25 cellular contexts compared by ENCODE assay signal in the genomic region with DNA sequence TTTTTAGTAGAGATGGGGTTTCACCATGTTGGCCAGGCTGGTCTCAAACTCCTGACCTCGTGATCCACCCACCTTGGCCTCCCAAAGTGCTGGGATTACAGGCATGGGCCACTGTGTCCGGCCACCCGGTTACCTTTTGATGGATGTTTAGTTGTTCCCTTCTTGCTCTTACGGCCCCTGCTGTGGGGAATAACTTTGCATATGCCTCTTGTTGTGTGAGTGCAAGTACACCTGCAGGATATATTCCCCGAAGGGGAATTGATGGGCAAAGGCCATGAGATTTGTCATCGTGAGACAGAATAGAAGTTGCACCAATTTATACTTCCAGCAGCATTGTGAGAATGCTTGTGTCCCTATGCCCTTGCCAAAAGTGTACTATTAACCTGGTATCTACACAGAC. TPM values are rescaled to one million over a fixed set of nuclear protein-coding genes. Genes with fewer than 3 reads are reported as not detected.
DNase-seq lines count a peak whose midpoint lies in the region; ATAC-seq lines count a peak whose summit lies in the region.
"Had no signal": no experiment of that assay in that cellular context is flagged by ENCODE, and none has a peak within 500 bp of the region (broad histone marks: within the 10 kb centered on the region; RNA-seq: fewer than 3 reads in every experiment).

No MANE protein-coding gene starts in this region.

- no peaks in the 10 kb centered on the region for H3K27me3 Mint-ChIP-seq in CD4-positive, alpha-beta memory T cell
- H3K27me3 Mint-ChIP-seq in T-cell, result no peaks in the 10 kb centered on the region

- H4K20me1 ChIP-seq in BLaER1 treated with 17β-estradiol and CSF1 and Interleukin-3, amounts not matched to agents 10 nM and 100 nM, result peaks cover 3 to 100% (median 100%) of the 10 kb centered on the region in 11 experiments; a peak in 20 of 22 replicates

- H3K9me3 Mint-ChIP-seq in CD4-positive, alpha-beta memory T cell, result no peaks in the 10 kb centered on the region
- H3K9me3 Mint-ChIP-seq in T-cell, result no peaks in the 10 kb centered on the region
- H3K9me3 Mint-ChIP-seq: neural progenitor cell had no signal

- ATAC-seq in T-cell (replicated peaks in 1 of 4) (no peak), left colon (no peak), GM18502 (IDR thresholded peaks at IDR 0.05; ENCODE audit: poor library complexity, unreplicated experiment) (no peak)
- ATAC-seq: stimulated activated naive CD8-positive, alpha-beta T cell treated with anti-CD3 and anti-CD28 coated beads, Interleukin-15, Interleukin-2, amounts not matched to agents 100 U/mL and 50 U/mL, for 24 hours had no signal

- peaks cover 42 to 100% (median 76%) of the 10 kb centered on the region in 4 donors for H3K4me1 Mint-ChIP-seq in CD4-positive, alpha-beta memory T cell
- H3K4me1 Mint-ChIP-seq in T-cell, result peaks cover 73 to 82% (median 77%) of the 10 kb centered on the region in 3 donors

- peak overlapping the region in 6 of 7 donors; percentile 37 to 89 (median 80) for H3K27ac Mint-ChIP-seq in CD4-positive, alpha-beta memory T cell
- peak overlapping the region; percentile 76 to 98 for H3K27ac Mint-ChIP-seq in T-cell
- H3K27ac Mint-ChIP-seq: neural progenitor cell had no signal

- H3K4me3 ChIP-seq in BLaER1 treated with 17β-estradiol and CSF1 and Interleukin-3, amounts not matched to agents 10 nM and 100 nM, result no peak overlapping the region
- no peak overlapping the region for H3K4me3 ChIP-seq in CD4-positive, alpha-beta memory T cell (ENCODE audit: low read length in 2 of 2)
- no peak overlapping the region for H3K4me3 ChIP-seq in muscle layer of colon (ENCODE audit: low read depth in 1 of 2, low read length in 2 of 2)
- H3K4me3 ChIP-seq: lung, neural progenitor cell, SJSA1, thoracic aorta had no signal

- DNase-seq in CD4-positive, alpha-beta memory T cell, result no peak
- DNase-seq in T-cell (no peak), left colon (no peak), SKM-1 treated with dmso at 0.1 percent for 144 hours (lab: John Stamatoyannopoulos, UW; ENCODE audit: unreplicated experiment) (no peak), medulla oblongata (ENCODE audit: extremely low spot score) (no peak)
- DNase-seq: activated CD4-positive, alpha-beta T cell treated with anti-CD3 and anti-CD28 coated beads for 1 hour; activated CD8-positive, alpha-beta memory T cell treated with anti-CD3 and anti-CD28 coated beads for 24 hours; amniotic stem cell; C1 segment of cervical spinal cord; EL; IMR-90; NCI-H1092; NCI-H187 treated with DMSO at 0.1 percent for 48 hours; NCI-H2171 treated with DMSO at 0.1 percent for 48 hours; NCI-H69; stimulated activated CD4-positive, alpha-beta T cell treated with anti-CD3 and anti-CD28 coated beads, Interleukin-15, amount 100 ng/mL, for 24 hours; stimulated activated naive CD8-positive, alpha-beta T cell treated with anti-CD3 and anti-CD28 coated beads, Interleukin-15, Interleukin-2, amounts not matched to agents 100 U/mL and 50 U/mL, for 24 hours had no signal

- no peak overlapping the region for H3K9ac ChIP-seq in BLaER1 treated with 17β-estradiol and CSF1 and Interleukin-3, amounts not matched to agents 10 nM and 100 nM
- H3K9ac ChIP-seq in muscle layer of colon (ENCODE audit: low read length), result no peak overlapping the region
- H3K9ac ChIP-seq: neural progenitor cell had no signal

- H3K27ac ChIP-seq in BLaER1 treated with 17β-estradiol and CSF1 and Interleukin-3, amounts not matched to agents 10 nM and 100 nM, result no peak overlapping the region
- no peak overlapping the region for H3K27ac ChIP-seq in CD4-positive, alpha-beta memory T cell (ENCODE audit: low read depth, low read length)
- peak overlapping the region; percentile 32 for H3K27ac ChIP-seq in muscle layer of colon (ENCODE audit: low read depth, low read length)
- H3K27ac ChIP-seq: epithelial cell of prostate, neural progenitor cell, SJSA1, thoracic aorta had no signal

- peaks cover 0 to 100% (median 88%) of the 10 kb centered on the region in 11 experiments; a peak in 17 of 22 replicates for H3K36me3 ChIP-seq in BLaER1 treated with 17β-estradiol and CSF1 and Interleukin-3, amounts not matched to agents 10 nM and 100 nM
- H3K36me3 ChIP-seq in CD4-positive, alpha-beta memory T cell (ENCODE audit: insufficient read depth, low read length), result no peaks in the 10 kb centered on the region
- no peaks in the 10 kb centered on the region for H3K36me3 ChIP-seq in muscle layer of colon (ENCODE audit: insufficient read depth, low read length)
- H3K36me3 ChIP-seq: neural progenitor cell, SJSA1, thoracic aorta had no signal

- H3K4me3 Mint-ChIP-seq in CD4-positive, alpha-beta memory T cell, result peak overlapping the region in 5 of 8 donors; percentile 21 to 72 (median 56)
- peak overlapping the region in 1 of 3 donors; percentile 45 for H3K4me3 Mint-ChIP-seq in T-cell
- H3K4me3 Mint-ChIP-seq: neural progenitor cell had no signal

- H3K9me3 ChIP-seq in BLaER1 treated with 17β-estradiol and CSF1 and Interleukin-3, amounts not matched to agents 10 nM and 100 nM (replicated peaks in 1 of 11), result no peaks in the 10 kb centered on the region
- no peaks in the 10 kb centered on the region for H3K9me3 ChIP-seq in CD4-positive, alpha-beta memory T cell (ENCODE audit: control insufficient read depth in 1 of 2, low read length in 2 of 2)
- H3K9me3 ChIP-seq in muscle layer of colon (ENCODE audit: low read length), result no peaks in the 10 kb centered on the region
- H3K9me3 ChIP-seq: SJSA1, thoracic aorta had no signal

- POLR2A ChIA-PET in CD4-positive, alpha-beta memory T cell (lab: Charles Lee; ENCODE audit: partially characterized antibody), result interaction anchor here (10.8 to 10.9 kb wide), 2 partner anchors 10 to 29 kb away, joined by 145 to 324 read pairs; no protein-coding TSS in a partner anchor
- POLR2A ChIA-PET in T-cell (lab: Charles Lee), result no interaction called here

- H3K4me1 ChIP-seq in BLaER1 treated with 17β-estradiol and CSF1 and Interleukin-3, amounts not matched to agents 10 nM and 100 nM, result peaks cover 21 to 100% (median 92%) of the 10 kb centered on the region in 10 experiments
- peaks cover 100% of the 10 kb centered on the region for H3K4me1 ChIP-seq in CD4-positive, alpha-beta memory T cell (ENCODE audit: insufficient read depth, low read length)
- peaks cover 80% of the 10 kb centered on the region for H3K4me1 ChIP-seq in muscle layer of colon (ENCODE audit: insufficient read depth, low read length)

- H3K4me2 ChIP-seq in BLaER1 treated with 17β-estradiol and CSF1 and Interleukin-3, amounts not matched to agents 10 nM and 100 nM, result peak overlapping the region in 10 of 11 experiments; percentile 7 to 99 (median 98); a peak in 14 of 22 replicates
- H3K4me2 ChIP-seq: neural progenitor cell had no signal

- H3K36me3 Mint-ChIP-seq in CD4-positive, alpha-beta memory T cell, result peaks cover 22 to 35% of the 10 kb centered on the region in 2 donors
- H3K36me3 Mint-ChIP-seq in T-cell, result peaks cover 16% of the 10 kb centered on the region
- H3K36me3 Mint-ChIP-seq: neural progenitor cell had no signal

- CTCF ChIA-PET in CD4-positive, alpha-beta memory T cell (lab: Charles Lee; ENCODE audit: partially characterized antibody), result interaction anchor here (0.6 kb wide), 1 partner anchor 62 kb away, joined by 3 read pairs; no protein-coding TSS in a partner anchor
- CTCF ChIA-PET in T-cell (lab: Charles Lee), result no interaction called here

- intact Hi-C loops in CD4-positive, alpha-beta memory T cell (cut with micrococcal nuclease), result no loop called here
- intact Hi-C loops in left colon (cut with DNase I, micrococcal nuclease), result no loop called here

- H3K27me3 ChIP-seq in BLaER1 treated with 17β-estradiol and CSF1 and Interleukin-3, amounts not matched to agents 10 nM and 100 nM, result no peaks in the 10 kb centered on the region
- no peaks in the 10 kb centered on the region for H3K27me3 ChIP-seq in CD4-positive, alpha-beta memory T cell (ENCODE audit: insufficient read depth, low read length)
- no peaks in the 10 kb centered on the region for H3K27me3 ChIP-seq in muscle layer of colon (ENCODE audit: control insufficient read depth in 1 of 2, insufficient read depth in 2 of 2, low read length in 2 of 2)
- H3K27me3 ChIP-seq: SJSA1 had no signal

RNA-seq across cellular contexts. Expression of a gene that starts 8.0 kb away (rescaled TPM):
- total RNA-seq in CD4-positive, alpha-beta memory T cell, result 100 to 1,000 TPM; 101 to 106 TPM
- 10 to 100 TPM; 54.6 to 73.0 TPM for polyA plus RNA-seq in CD4-positive, alpha-beta memory T cell
- total RNA-seq in T-cell, result 10 to 100 TPM; 76.0 to 87.9 (median 80.8) TPM
- 10 to 100 TPM; 32.9 to 51.4 TPM for total RNA-seq in left colon
